In the genomic region with DNA sequence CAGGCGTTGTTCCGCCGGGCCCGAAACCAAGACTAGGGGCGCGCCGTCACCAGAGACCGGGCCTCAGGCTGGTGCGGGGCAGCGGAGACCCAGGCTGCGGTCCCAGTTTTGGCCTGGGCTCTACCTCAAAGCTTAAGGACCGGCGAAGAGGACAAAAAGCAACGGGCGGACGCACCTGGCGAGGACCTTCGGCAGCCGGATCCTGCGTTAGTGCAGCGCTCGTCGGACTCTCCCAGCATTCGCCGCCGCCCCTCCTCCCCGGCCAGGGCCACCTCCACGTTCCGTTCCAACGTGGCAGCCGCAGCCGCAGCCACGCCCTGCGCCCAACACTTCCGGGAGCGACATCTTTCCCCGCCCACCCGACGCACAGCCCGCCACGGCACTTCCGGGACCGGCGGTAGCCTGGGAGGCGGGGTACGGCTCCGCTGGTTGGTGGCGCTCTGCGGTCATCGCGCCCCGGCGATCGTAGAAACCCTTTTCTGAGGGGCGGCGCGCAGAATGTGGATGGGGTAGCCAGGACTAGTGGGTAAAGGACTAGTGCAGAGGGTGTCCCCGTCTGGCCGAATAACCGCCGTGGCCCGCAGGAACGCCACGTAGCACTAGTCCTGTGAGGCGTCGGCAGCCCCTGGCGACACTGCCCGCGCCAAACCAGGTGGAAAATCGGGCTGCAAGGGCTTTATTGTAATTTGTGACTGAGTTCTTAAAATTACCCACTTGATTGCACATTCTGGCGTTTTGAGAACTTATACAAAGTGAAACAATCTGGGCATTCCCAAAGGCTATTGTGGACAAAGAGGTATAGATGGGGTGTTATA, we compare ENCODE assay signal across 8 cellular contexts. TPM values are rescaled to one million over a fixed set of nuclear protein-coding genes. Genes with fewer than 3 reads are reported as not detected.
A peak's percentile ranks its signal among the peaks of the same experiment; 100 is the strongest.
DNase-seq lines count a peak whose midpoint lies in the region; TF ChIP-seq lines count a peak whose summit lies in the region.

TSS of gene SEC31A (minus strand) at position 241 of the 815 bp plus-strand sequence. CDS start 9,217 bp downstream, outside the sequence.

- peak; percentile 0 for TF ChIP-seq CTCF in GM20000 (IDR thresholded peaks at IDR 0.05; ENCODE audit: extremely low read depth, missing control alignments)

- no peaks in the 10 kb centered on the region for H3K27me3 ChIP-seq in effector memory CD4-positive, alpha-beta T cell (replicated peaks; ENCODE audit: control insufficient read depth, insufficient read depth, low read length, poor library complexity, severe bottlenecking)

- H3K27ac ChIP-seq in effector memory CD4-positive, alpha-beta T cell (ENCODE audit: insufficient read depth, low read length, poor library complexity, severe bottlenecking) = peak within 1 kb of the TSS; percentile 97

- H3K4me3 ChIP-seq in effector memory CD4-positive, alpha-beta T cell (ENCODE audit: insufficient read depth, low read depth, low read length, poor library complexity, severe bottlenecking) = peak within 1 kb of the TSS; percentile 91

- H3K4me1 ChIP-seq in effector memory CD4-positive, alpha-beta T cell (ENCODE audit: control insufficient read depth, insufficient read depth, low read length, poor library complexity, severe bottlenecking) = peaks cover 15% of the 10 kb centered on the region

- H3K36me3 ChIP-seq in effector memory CD4-positive, alpha-beta T cell (ENCODE audit: control insufficient read depth, insufficient read depth, low read length) = peaks cover 12% of the 10 kb centered on the region

- POLR2A ChIA-PET in activated CD8-positive, alpha-beta memory T cell treated with anti-CD3 and anti-CD28 coated beads for 36 hours (lab: Charles Lee) = interaction anchor here (0.6 kb wide), 1 partner anchor 462 kb away, joined by 4 read pairs; no protein-coding TSS in a partner anchor

- DNase-seq in CMK (ENCODE audit: low read depth) (peak; percentile 80), GM20000 (ENCODE audit: low spot score) (peak; percentile 91), HT-29 (ENCODE audit: low spot score) (peak; percentile 96), medulla oblongata (ENCODE audit: extremely low spot score) (peak; percentile 95)
- DNase-seq in NK-92 treated with Interleukin-12 subunit alpha and Interleukin-12 subunit beta, amount 100 ng/mL, for 24 hours (lab: John Stamatoyannopoulos, UW) = peak; percentile 90
- DNase-seq in effector memory CD4-positive, alpha-beta T cell = peak; percentile 94 to 96 (median 94)
- DNase-seq in stimulated activated CD8-positive, alpha-beta memory T cell treated with anti-CD3 and anti-CD28 coated beads, Interleukin-12 subunit alpha, Interleukin-12 subunit beta, amount 100 ng/mL, for 1 hour (ENCODE audit: low read depth) = peak; percentile 94

- no peaks in the 10 kb centered on the region for H3K9me3 ChIP-seq in effector memory CD4-positive, alpha-beta T cell (ENCODE audit: control insufficient read depth, low read length)

- CTCF ChIA-PET in activated CD8-positive, alpha-beta memory T cell treated with anti-CD3 and anti-CD28 coated beads for 36 hours (lab: Charles Lee) = interaction anchor here (1.0 kb wide), 1 partner anchor 9 kb away, joined by 3 read pairs; the partner anchor contains the start of gene THAP9

RNA-seq across cellular contexts. Expression of gene SEC31A, which starts in this region (rescaled TPM):
- 60.6 and 68.9 TPM in 2 replicates for total RNA-seq in HT-29 (2014; rRNA removed; shearing (Covaris generic))
- total RNA-seq in activated CD8-positive, alpha-beta memory T cell treated with anti-CD3 and anti-CD28 coated beads for 36 hours = 10 to 100 TPM; 84.6 to 87.2 TPM

Comparison
In these comparisons a context has a peak if more than half of its experiments do, and no peak if none do; other contexts are left out.
1. Peak in every context shown above with its lines: DNase-seq, H3K4me3 ChIP-seq and H3K27ac ChIP-seq.